In the genomic region with DNA sequence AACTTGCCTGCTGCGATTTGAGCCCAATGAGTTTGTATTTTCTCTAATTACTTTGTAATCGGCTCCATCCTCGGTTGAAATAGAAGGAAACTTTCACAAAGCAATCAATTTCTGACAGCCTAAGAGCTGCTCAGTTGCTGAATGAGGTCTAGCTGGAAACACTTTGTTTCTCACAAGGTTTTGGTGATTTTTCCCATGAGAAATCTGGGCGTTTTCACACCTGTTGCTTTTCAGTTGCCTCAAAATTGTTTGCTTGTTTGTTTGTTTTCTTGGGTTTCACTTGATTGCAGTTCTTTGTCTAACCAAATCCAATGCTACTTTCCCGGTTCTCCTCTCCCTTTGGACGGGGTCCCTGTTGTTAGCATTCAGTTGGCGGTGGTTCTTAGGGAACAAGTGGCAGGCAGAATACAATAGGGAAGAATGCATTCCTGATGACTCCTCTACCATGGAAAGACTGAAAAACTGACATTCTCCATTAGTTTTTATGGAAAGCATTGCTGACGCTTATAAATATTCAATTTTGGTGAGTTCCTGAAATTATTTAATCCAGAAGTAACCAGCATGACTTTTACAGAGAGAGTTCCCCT, we compare ENCODE assay signal across 8 cellular contexts.
DNase-seq lines count a peak whose midpoint lies in the region; ATAC-seq, FAIRE-seq and TF ChIP-seq lines count a peak whose summit lies in the region.

No MANE protein-coding gene starts in this region.

- CTCF ChIA-PET in HepG2 (lab: Yijun Ruan, JAX; ENCODE audit: low intra/inter-chr PET ratio, low total read pairs): no interaction called here

- H3K36me3 ChIP-seq in liver (ENCODE audit: control insufficient read depth in 4 of 4, insufficient read depth in 3 of 4, low read depth in 1 of 4, low read length in 3 of 4) (no peaks in the 10 kb centered on the region), HepG2 (replicated peaks in 1 of 2; ENCODE audit: control insufficient read depth in 1 of 2, insufficient read depth in 2 of 2, low read length in 2 of 2) (no peaks in the 10 kb centered on the region)

- H3K9me3 ChIP-seq in liver (ENCODE audit: control insufficient read depth in 4 of 4, low read length in 3 of 4) (no peaks in the 10 kb centered on the region), HepG2 (ENCODE audit: low read length) (no peaks in the 10 kb centered on the region)

- no peak overlapping the region for H2AFZ ChIP-seq in HepG2 (ENCODE audit: low read length)

- H3K4me3 Mint-ChIP-seq in natural killer cell: peak overlapping the region; percentile 25
- H3K4me3 Mint-ChIP-seq in activated T-cell treated with anti-CD3 and anti-CD28 coated beads, Interleukin-2, amount 50 U/mL, for 4 hours: no peak overlapping the region

- no peak for FAIRE-seq in HepG2 (lab: Jason Lieb, UNC)

- TF ChIP-seq CTCF in liver (IDR thresholded peaks at IDR 0.05; ENCODE audit: low read depth, low read length, missing input control) (no peak), HepG2 (CRISPR knock-in tag; IDR thresholded peaks at IDR 0.05) (no peak), natural killer cell (IDR thresholded peaks at IDR 0.05) (no peak)

- H3K27ac Mint-ChIP-seq in natural killer cell: no peak overlapping the region

- DNase-seq in HepG2 (ENCODE audit: low spot score): no peak
- no peak for DNase-seq in epithelial cell of prostate (ENCODE audit: low read depth, low spot score)
- DNase-seq in natural killer cell: no peak
- DNase-seq in NCI-H748 (lab: John Stamatoyannopoulos, UW; ENCODE audit: unreplicated experiment): no peak
- DNase-seq in KG1 (lab: John Stamatoyannopoulos, UW): no peak
- no peak for DNase-seq in activated T-cell treated with anti-CD3 and anti-CD28 coated beads, Interleukin-2, amount 50 U/mL, for 4 hours

- no TSS peak for BruUV-seq in HepG2 (replicated peaks; lab: Mats Ljungman, UMichigan)

- no peak for TF ChIP-seq RAD21 in liver (IDR thresholded peaks at IDR 0.05)
- no peak for TF ChIP-seq RAD21 in HepG2 (CRISPR knock-in tag; IDR thresholded peaks at IDR 0.05)

- POLR2A ChIA-PET in HepG2 (lab: Yijun Ruan, JAX): no interaction called here

- H3K27ac ChIP-seq in liver (ENCODE audit: low read depth in 1 of 2, low read length in 2 of 2) (no peak overlapping the region), HepG2 (ENCODE audit: extremely low read length, insufficient read depth, low read length) (no peak overlapping the region), epithelial cell of prostate (peak overlapping the region; percentile 62)

- H3K4me1 ChIP-seq in liver (ENCODE audit: control insufficient read depth in 4 of 4, insufficient read depth in 4 of 4, low read length in 3 of 4) (peaks cover 0 to 13% (median 8%) of the 10 kb centered on the region in 4 donors), HepG2 (ENCODE audit: insufficient read depth, low read length) (0 out of 2 replicates have a peak, but pooled peaks cover 10% of the 10 kb centered on the region)

- H3K27me3 ChIP-seq in liver (ENCODE audit: control insufficient read depth in 4 of 4, insufficient read depth in 4 of 4, low read length in 3 of 4): peaks cover 0 to 3% (median 0%) of the 10 kb centered on the region in 4 donors
- peaks cover 0 to 24% of the 10 kb centered on the region in 2 experiments; a peak in 3 of 5 replicates for H3K27me3 ChIP-seq in HepG2 (ENCODE audit: control insufficient read depth in 1 of 2, insufficient read depth in 2 of 2, low read length in 2 of 2)

- H3K4me2 ChIP-seq in HepG2 (ENCODE audit: low read depth, low read length): no peak overlapping the region

- H3K79me2 ChIP-seq in HepG2 (ENCODE audit: insufficient read depth, low read length): no peaks in the 10 kb centered on the region

- no peak for ATAC-seq in HepG2
- no peak for ATAC-seq in natural killer cell
- ATAC-seq in activated T-cell treated with anti-CD3 and anti-CD28 coated beads, Interleukin-2, amount 50 U/mL, for 4 hours: no peak
- ATAC-seq in GM21723 (IDR thresholded peaks at IDR 0.05; ENCODE audit: unreplicated experiment): no peak

- H3K36me3 Mint-ChIP-seq in natural killer cell: no peaks in the 10 kb centered on the region
- no peaks in the 10 kb centered on the region for H3K36me3 Mint-ChIP-seq in activated T-cell treated with anti-CD3 and anti-CD28 coated beads, Interleukin-2, amount 50 U/mL, for 4 hours (ENCODE audit: insufficient read depth)

- TF ChIP-seq EP300 in HepG2 (IDR thresholded peaks at IDR 0.05; ENCODE audit: low read depth in 2 of 2, low read length in 2 of 2): no peak
- TF ChIP-seq EP300 in HepG2 (CRISPR knock-in tag; IDR thresholded peaks at IDR 0.05; ENCODE audit: borderline replicate concordance): no peak

- peak overlapping the region; percentile 8 to 66 (median 47) for H3K4me3 ChIP-seq in liver (ENCODE audit: low read depth in 1 of 3, low read length in 3 of 3)
- no peak overlapping the region for H3K4me3 ChIP-seq in HepG2 (replicated peaks in 1 of 3; ENCODE audit: insufficient read depth in 1 of 3, low read depth in 2 of 3, low read length in 3 of 3)

- H4K20me1 ChIP-seq in HepG2 (ENCODE audit: insufficient read depth, low read length): no peaks in the 10 kb centered on the region

- H3K9me3 Mint-ChIP-seq in natural killer cell: no peaks in the 10 kb centered on the region
- H3K9me3 Mint-ChIP-seq in activated T-cell treated with anti-CD3 and anti-CD28 coated beads, Interleukin-2, amount 50 U/mL, for 4 hours: no peaks in the 10 kb centered on the region

- no peak for TF ChIP-seq POLR2A in HepG2 (IDR thresholded peaks at IDR 0.05; ENCODE audit: insufficient read depth in 1 of 2, low read depth in 2 of 2, low read length in 2 of 2)

- peaks cover 69 to 83% of the 10 kb centered on the region in 2 donors for H3K27me3 Mint-ChIP-seq in natural killer cell (ENCODE audit: low read depth in 2 of 2)
- peaks cover 54% of the 10 kb centered on the region for H3K27me3 Mint-ChIP-seq in activated T-cell treated with anti-CD3 and anti-CD28 coated beads, Interleukin-2, amount 50 U/mL, for 4 hours (ENCODE audit: low read depth)

- intact Hi-C loops in HepG2 (cut with micrococcal nuclease; ENCODE audit: unreplicated experiment) (no loop called here), natural killer cell (cut with micrococcal nuclease) (no loop called here)

- no peak overlapping the region for H3K9ac ChIP-seq in liver (ENCODE audit: low read depth in 1 of 2, low read length in 2 of 2)
- H3K9ac ChIP-seq in HepG2 (ENCODE audit: insufficient read depth, low read depth, low read length): no peak overlapping the region

- in situ Hi-C loops in HepG2 (cut with HindIII; ENCODE audit: extremely low pct_ligation_motif_present, low pct_unique_long_range_greater_than_20kb): no loop called here

- WGBS in liver: 20% methylated on average over 8 of the region's 8 CpGs
- 20% methylated on average over 8 of the region's 8 CpGs for WGBS in HepG2 (ENCODE audit: low lambda C conversion rate)

- peaks cover 27 to 32% of the 10 kb centered on the region in 2 donors for H3K4me1 Mint-ChIP-seq in natural killer cell
- H3K4me1 Mint-ChIP-seq in activated T-cell treated with anti-CD3 and anti-CD28 coated beads, Interleukin-2, amount 50 U/mL, for 4 hours (ENCODE audit: low read depth): peaks cover 12% of the 10 kb centered on the region

TF ChIP-seq in liver, 16 proteins besides CTCF, POLR2A, EP300 and RAD21 (continues in another document):
- TF ChIP-seq, protein P1, sequence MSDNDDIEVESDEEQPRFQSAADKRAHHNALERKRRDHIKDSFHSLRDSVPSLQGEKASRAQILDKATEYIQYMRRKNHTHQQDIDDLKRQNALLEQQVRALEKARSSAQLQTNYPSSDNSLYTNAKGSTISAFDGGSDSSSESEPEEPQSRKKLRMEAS (IDR thresholded peaks at IDR 0.05): no peak
- TF ChIP-seq GABPA (IDR thresholded peaks at IDR 0.05 in 1 of 2, conservative IDR thresholded peaks at IDR 0.05 in 1 of 2): no peak
- no peak for TF ChIP-seq JUND (IDR thresholded peaks at IDR 0.05)
- no peak for TF ChIP-seq YY1 (IDR thresholded peaks at IDR 0.05)
- TF ChIP-seq TAF1 (conservative IDR thresholded peaks at IDR 0.05): no peak
- no peak for TF ChIP-seq SP1 (IDR thresholded peaks at IDR 0.05)
- no peak for TF ChIP-seq HNF4G (IDR thresholded peaks at IDR 0.05)
- TF ChIP-seq HNF4A (conservative IDR thresholded peaks at IDR 0.05): no peak
- TF ChIP-seq EGR1 (IDR thresholded peaks at IDR 0.05; ENCODE audit: low read depth in 2 of 2): no peak
- no peak for TF ChIP-seq ATF3 (IDR thresholded peaks at IDR 0.05)
- no peak for TF ChIP-seq FOXA2 (IDR thresholded peaks at IDR 0.05)

TF ChIP-seq in HepG2, 621 proteins besides CTCF, POLR2A, EP300 and RAD21 (continues in another document):
- no peak for TF ChIP-seq SMYD3 (CRISPR knock-in tag; IDR thresholded peaks at IDR 0.05)
- no peak for TF ChIP-seq RELA (CRISPR knock-in tag; IDR thresholded peaks at IDR 0.05)
- TF ChIP-seq GATAD2A (CRISPR knock-in tag; IDR thresholded peaks at IDR 0.05): no peak
- no peak for TF ChIP-seq YEATS4 (CRISPR knock-in tag; IDR thresholded peaks at IDR 0.05; ENCODE audit: borderline replicate concordance)
- TF ChIP-seq CSRNP1 (CRISPR knock-in tag; IDR thresholded peaks at IDR 0.05): no peak
- TF ChIP-seq ZNF598 (CRISPR knock-in tag; IDR thresholded peaks at IDR 0.05; ENCODE audit: borderline replicate concordance): no peak
- TF ChIP-seq, protein P2, sequence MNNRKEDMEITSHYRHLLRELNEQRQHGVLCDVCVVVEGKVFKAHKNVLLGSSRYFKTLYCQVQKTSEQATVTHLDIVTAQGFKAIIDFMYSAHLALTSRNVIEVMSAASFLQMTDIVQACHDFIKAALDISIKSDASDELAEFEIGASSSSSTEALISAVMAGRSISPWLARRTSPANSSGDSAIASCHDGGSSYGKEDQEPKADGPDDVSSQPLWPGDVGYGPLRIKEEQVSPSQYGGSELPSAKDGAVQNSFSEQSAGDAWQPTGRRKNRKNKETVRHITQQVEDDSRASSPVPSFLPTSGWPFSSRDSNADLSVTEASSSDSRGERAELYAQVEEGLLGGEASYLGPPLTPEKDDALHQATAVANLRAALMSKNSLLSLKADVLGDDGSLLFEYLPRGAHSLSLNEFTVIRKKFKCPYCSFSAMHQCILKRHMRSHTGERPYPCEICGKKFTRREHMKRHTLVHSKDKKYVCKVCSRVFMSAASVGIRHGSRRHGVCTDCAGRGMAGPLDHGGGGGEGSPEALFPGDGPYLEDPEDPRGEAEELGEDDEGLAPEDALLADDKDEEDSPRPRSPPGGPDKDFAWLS (CRISPR knock-in tag; IDR thresholded peaks at IDR 0.05; ENCODE audit: borderline replicate concordance): no peak

Comparison
In these comparisons a context has a peak if more than half of its experiments do, and no peak if none do; other contexts are left out.
1. H3K4me3 ChIP-seq: peak in liver (3 of 3); none in HepG2 (0 of 3).